Comparison of ENCODE assay signal across 1 cellular context in the genomic region with DNA sequence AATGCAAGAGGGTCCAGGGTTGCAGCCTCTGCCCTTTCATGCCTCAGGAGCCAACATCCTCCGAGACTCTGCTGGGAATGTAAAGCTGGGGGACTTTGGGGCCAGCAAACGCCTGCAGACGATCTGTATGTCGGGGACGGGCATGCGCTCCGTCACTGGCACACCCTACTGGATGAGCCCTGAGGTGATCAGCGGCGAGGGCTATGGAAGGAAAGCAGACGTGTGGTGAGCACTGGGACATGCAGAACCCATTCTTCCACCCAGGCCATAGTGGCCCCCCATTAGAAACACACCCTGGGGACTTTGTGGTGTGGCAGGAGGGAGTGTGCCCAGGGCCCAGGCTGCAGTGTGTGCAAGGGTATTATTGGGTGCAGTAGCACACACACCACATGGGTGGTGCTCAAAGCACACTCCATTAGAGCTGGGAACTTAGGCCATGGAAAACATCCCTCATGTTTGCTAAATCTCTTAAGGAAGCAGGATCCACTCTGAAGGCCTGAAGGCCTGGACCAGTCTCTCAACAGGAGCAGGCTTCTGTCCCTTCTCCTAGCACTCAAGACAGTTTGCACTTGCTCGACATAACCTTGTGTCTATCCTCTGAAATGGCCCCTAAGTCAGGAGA.
TF ChIP-seq lines count a peak whose summit lies in the region.

No MANE protein-coding gene starts in this region.

TF ChIP-seq in HepG2, 621 proteins besides CTCF, POLR2A, EP300 and RAD21:
- no peak for TF ChIP-seq KDM4B (CRISPR knock-in tag; IDR thresholded peaks at IDR 0.05)
- peak; percentile 27 for TF ChIP-seq STAG1 (CRISPR knock-in tag; IDR thresholded peaks at IDR 0.05)
- TF ChIP-seq, protein P1, sequence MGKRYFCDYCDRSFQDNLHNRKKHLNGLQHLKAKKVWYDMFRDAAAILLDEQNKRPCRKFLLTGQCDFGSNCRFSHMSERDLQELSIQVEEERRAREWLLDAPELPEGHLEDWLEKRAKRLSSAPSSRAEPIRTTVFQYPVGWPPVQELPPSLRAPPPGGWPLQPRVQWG (CRISPR knock-in tag; IDR thresholded peaks at IDR 0.05; ENCODE audit: borderline replicate concordance, low read depth) = no peak
